1 cellular context compared by ENCODE assay signal in the genomic region with DNA sequence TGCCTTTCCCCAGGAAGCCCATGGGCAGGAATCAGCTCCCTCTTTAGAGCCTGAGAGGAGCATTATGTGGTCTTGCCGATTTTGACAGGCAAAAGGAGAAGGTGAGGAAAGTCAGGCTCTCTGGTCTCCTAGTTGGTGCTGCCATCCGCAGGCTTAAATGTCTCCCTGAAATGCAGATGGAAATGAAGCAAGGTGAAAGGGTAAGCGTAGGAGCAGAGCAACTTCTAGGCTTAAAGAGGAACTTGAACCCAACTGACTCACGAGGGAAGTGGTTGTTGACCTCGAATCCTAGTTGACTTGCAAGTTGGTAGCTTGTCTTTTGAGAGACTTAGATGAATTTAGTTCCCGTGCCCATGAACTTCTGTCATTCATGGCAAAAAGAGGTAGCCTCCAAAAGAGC.
TF ChIP-seq lines count a peak whose summit lies in the region.

No MANE protein-coding gene starts in this region.

TF ChIP-seq in IMR-90, 13 proteins besides CTCF, POLR2A, EP300 and RAD21:
- TF ChIP-seq NFE2L2 (IDR thresholded peaks at IDR 0.05; ENCODE audit: low read depth, low read length) (no peak), RFX5 (IDR thresholded peaks at IDR 0.05; ENCODE audit: low read depth, low read length) (no peak), MXI1 (IDR thresholded peaks at IDR 0.05; ENCODE audit: borderline replicate concordance, low read depth, low read length) (no peak), FOS (IDR thresholded peaks at IDR 0.05; ENCODE audit: low read depth, low read length) (no peak), CHD1 (IDR thresholded peaks at IDR 0.05; ENCODE audit: low read depth, low read length) (no peak), RCOR1 (IDR thresholded peaks at IDR 0.05; ENCODE audit: insufficient replicate concordance, low read length) (no peak)
- TF ChIP-seq, protein P1, sequence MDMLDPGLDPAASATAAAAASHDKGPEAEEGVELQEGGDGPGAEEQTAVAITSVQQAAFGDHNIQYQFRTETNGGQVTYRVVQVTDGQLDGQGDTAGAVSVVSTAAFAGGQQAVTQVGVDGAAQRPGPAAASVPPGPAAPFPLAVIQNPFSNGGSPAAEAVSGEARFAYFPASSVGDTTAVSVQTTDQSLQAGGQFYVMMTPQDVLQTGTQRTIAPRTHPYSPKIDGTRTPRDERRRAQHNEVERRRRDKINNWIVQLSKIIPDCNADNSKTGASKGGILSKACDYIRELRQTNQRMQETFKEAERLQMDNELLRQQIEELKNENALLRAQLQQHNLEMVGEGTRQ (IDR thresholded peaks at IDR 0.05; ENCODE audit: low read depth, low read length), result no peak
